Comparison of ENCODE assay signal across 10 cellular contexts in genomic region chr19:44498988-44499387, GRCh38. TPM values are rescaled to one million over a fixed set of nuclear protein-coding genes. Genes with fewer than 3 reads are reported as not detected.
A peak's percentile ranks its signal among the peaks of the same experiment; 100 is the strongest.
DNase-seq lines count a peak whose midpoint lies in the region; ATAC-seq, FAIRE-seq and TF ChIP-seq lines count a peak whose summit lies in the region.
"Had no signal": no experiment of that assay in that cellular context is flagged by ENCODE, and none has a peak within 500 bp of the region (broad histone marks: within the 10 kb centered on the region; RNA-seq: fewer than 3 reads in every experiment).

No MANE protein-coding gene starts in this region.

- no peak for TF ChIP-seq POLR2A in HCT116 (IDR thresholded peaks at IDR 0.05; ENCODE audit: borderline replicate concordance, extremely low read depth, insufficient read depth, insufficient read length)
- no peak for TF ChIP-seq POLR2A in upper lobe of left lung (IDR thresholded peaks at IDR 0.05)

- H3K4me2 ChIP-seq in HCT116 (ENCODE audit: low read length) (peak overlapping the region; percentile 88), astrocyte (ENCODE audit: low read length) (peak overlapping the region; percentile 87)

- peaks cover 0 to 16% of the 10 kb centered on the region in 2 experiments; a peak in 1 of 4 replicates for H3K4me1 ChIP-seq in HCT116 (ENCODE audit: control insufficient read depth in 1 of 2, insufficient read depth in 2 of 2, low read length in 2 of 2)
- H3K4me1 ChIP-seq in astrocyte (ENCODE audit: insufficient read depth, low read length), result peaks cover 8% of the 10 kb centered on the region
- H3K4me1 ChIP-seq in muscle layer of colon (ENCODE audit: insufficient read depth, low read length), result peaks cover 12% of the 10 kb centered on the region
- H3K4me1 ChIP-seq in upper lobe of left lung, result peaks cover 8 to 21% (median 17%) of the 10 kb centered on the region in 4 donors

- CTCF ChIA-PET in AG04450 (lab: Charles Lee) (no interaction called here), HCT116 (lab: Charles Lee) (no interaction called here)

- H3K9me3 ChIP-seq in AG04450 (ENCODE audit: control insufficient read depth, insufficient read depth, low read length) (peaks cover 48% of the 10 kb centered on the region), HCT116 (ENCODE audit: control insufficient read depth in 1 of 2, insufficient read depth in 1 of 2, low read depth in 1 of 2, low read length in 2 of 2) (peaks cover 4 to 23% of the 10 kb centered on the region in 2 experiments; a peak in 3 of 4 replicates), astrocyte (ENCODE audit: insufficient read depth, low read depth, low read length) (peaks cover 9% of the 10 kb centered on the region), muscle layer of colon (ENCODE audit: low read length) (peaks cover 32% of the 10 kb centered on the region), upper lobe of left lung (peaks cover 32 to 53% (median 48%) of the 10 kb centered on the region in 4 donors)

- 94 to 99% methylated on average over 9 of the region's 9 CpGs for WGBS in upper lobe of left lung, 2 donors

- H3K4me1 Mint-ChIP-seq in astrocyte (ENCODE audit: low read depth, unreplicated experiment), result peaks cover 5% of the 10 kb centered on the region

- no peak for TF ChIP-seq EP300 in upper lobe of left lung (IDR thresholded peaks at IDR 0.05)

- POLR2A ChIA-PET in AG04450 (lab: Yijun Ruan, JAX), result no interaction called here
- POLR2A ChIA-PET in HCT116 (lab: Charles Lee), result no interaction called here

- H3K4me3 Mint-ChIP-seq in astrocyte (ENCODE audit: unreplicated experiment), result peak overlapping the region; percentile 97

- no peak for TF ChIP-seq RAD21 in HCT116 (IDR thresholded peaks at IDR 0.05; ENCODE audit: low read depth)

- peak overlapping the region; percentile 96 for H3K4me3 ChIP-seq in AG04450 (ENCODE audit: low read depth, low read length)
- H3K4me3 ChIP-seq in HCT116 (replicated peaks in 1 of 2; ENCODE audit: low read depth in 1 of 2, low read length in 2 of 2), result peak overlapping the region; percentile 89
- H3K4me3 ChIP-seq in astrocyte (ENCODE audit: insufficient read depth, low read depth, low read length), result peak overlapping the region; percentile 82
- H3K4me3 ChIP-seq in muscle layer of colon (ENCODE audit: low read depth in 1 of 2, low read length in 2 of 2), result peak overlapping the region; percentile 89 to 97
- peak overlapping the region in 2 of 4 donors; percentile 71 to 94 for H3K4me3 ChIP-seq in upper lobe of left lung

- DNase-seq in AG04450 (ENCODE audit: low read depth, low spot score) (no peak), HCT116 (ENCODE audit: low read depth, low spot score) (no peak), astrocyte (ENCODE audit: low read depth) (no peak), HuH-7 (ENCODE audit: low spot score) (no peak), upper lobe of left lung (no peak), dermis blood vessel endothelial cell (no peak)
- DNase-seq: activated naive CD4-positive, alpha-beta T cell had no signal

- intact Hi-C loops in HCT116 (cut with micrococcal nuclease), result no loop called here

- H3K79me2 ChIP-seq in HCT116 (ENCODE audit: insufficient read depth, low read length) (peaks cover 53% of the 10 kb centered on the region), astrocyte (ENCODE audit: insufficient read depth, low read length) (peaks cover 63% of the 10 kb centered on the region)

- no peaks in the 10 kb centered on the region for H3K9me2 ChIP-seq in HCT116 (ENCODE audit: insufficient read depth)

- H3K27me3 Mint-ChIP-seq in astrocyte (ENCODE audit: low read depth, unreplicated experiment), result no peaks in the 10 kb centered on the region

- BruUV-seq in HCT116 (replicated peaks; lab: Mats Ljungman, UMichigan), result no TSS peak

- no peak for ATAC-seq in HCT116
- ATAC-seq in upper lobe of left lung (ENCODE audit: low FRiP score in 2 of 2), result no peak
- no peak for ATAC-seq in GM19351 (IDR thresholded peaks at IDR 0.05; ENCODE audit: unreplicated experiment)

- peak overlapping the region; percentile 74; the same call in 1 of the 2 replicates for H3K9ac ChIP-seq in HCT116 (ENCODE audit: low read length)
- H3K9ac ChIP-seq in astrocyte (ENCODE audit: low read length), result no peak overlapping the region
- H3K9ac ChIP-seq in muscle layer of colon (ENCODE audit: low read length), result no peak overlapping the region

- H3K36me3 ChIP-seq in HCT116 (ENCODE audit: control insufficient read depth in 1 of 2, insufficient read depth in 2 of 2, low read length in 2 of 2), result peaks cover 17 to 49% of the 10 kb centered on the region in 2 experiments
- peaks cover 11% of the 10 kb centered on the region for H3K36me3 ChIP-seq in astrocyte (ENCODE audit: insufficient read depth, low read length)
- peaks cover 34% of the 10 kb centered on the region for H3K36me3 ChIP-seq in muscle layer of colon (ENCODE audit: insufficient read depth, low read length)
- peaks cover 8 to 40% (median 38%) of the 10 kb centered on the region in 4 donors for H3K36me3 ChIP-seq in upper lobe of left lung

- no peak overlapping the region for H3K27ac Mint-ChIP-seq in astrocyte (ENCODE audit: unreplicated experiment)

- peaks cover 47% of the 10 kb centered on the region for H3K36me3 Mint-ChIP-seq in astrocyte (ENCODE audit: low read depth, unreplicated experiment)

- no peak for FAIRE-seq in astrocyte (lab: Jason Lieb, UNC)

- H3K27ac ChIP-seq in AG04450 (ENCODE audit: low read depth, low read length), result no peak overlapping the region
- H3K27ac ChIP-seq in HCT116 (ENCODE audit: low read depth, low read length), result no peak overlapping the region
- H3K27ac ChIP-seq in astrocyte (ENCODE audit: low read depth, low read length), result no peak overlapping the region
- H3K27ac ChIP-seq in muscle layer of colon (ENCODE audit: low read depth, low read length), result no peak overlapping the region
- H3K27ac ChIP-seq in upper lobe of left lung, result no peak overlapping the region

- TF ChIP-seq CTCF in AG04450 (IDR thresholded peaks at IDR 0.05; ENCODE audit: low read depth, low read length) (no peak), HCT116 (IDR thresholded peaks at IDR 0.05 in 2 of 3, conservative IDR thresholded peaks at IDR 0.05 in 1 of 3; ENCODE audit: borderline replicate concordance in 1 of 3, insufficient read depth in 1 of 3, low read depth in 2 of 3, low read length in 2 of 3) (no peak), astrocyte (IDR thresholded peaks at IDR 0.05; ENCODE audit: insufficient read depth, low read depth, low read length) (no peak), upper lobe of left lung (IDR thresholded peaks at IDR 0.05) (no peak)

- H4K20me1 ChIP-seq in HCT116 (ENCODE audit: insufficient read depth), result no peaks in the 10 kb centered on the region
- H4K20me1 ChIP-seq in astrocyte (ENCODE audit: insufficient read depth, low read length), result peaks cover 38% of the 10 kb centered on the region

- RAD21 ChIA-PET in HCT116 (lab: Charles Lee; ENCODE audit: low non-redundant PET in 1 of 2, low total read pairs in 2 of 2, uncharacterized antibody in 2 of 2, unreplicated experiment in 2 of 2), result no interaction called here

- H2AFZ ChIP-seq in HCT116 (ENCODE audit: low read depth, low read length, poor library complexity, severe bottlenecking) (no peak overlapping the region), astrocyte (ENCODE audit: low read depth, low read length) (no peak overlapping the region)

- H3K27me3 ChIP-seq in AG04450 (ENCODE audit: control insufficient read depth, insufficient read depth, low read length), result no peaks in the 10 kb centered on the region
- H3K27me3 ChIP-seq in HCT116 (ENCODE audit: insufficient read depth, low read length), result no peaks in the 10 kb centered on the region
- H3K27me3 ChIP-seq in astrocyte (ENCODE audit: insufficient read depth, low read length), result no peaks in the 10 kb centered on the region
- no peaks in the 10 kb centered on the region for H3K27me3 ChIP-seq in muscle layer of colon (ENCODE audit: control insufficient read depth in 1 of 2, insufficient read depth in 2 of 2, low read length in 2 of 2)
- H3K27me3 ChIP-seq in upper lobe of left lung, result no peaks in the 10 kb centered on the region

- H3K9me3 Mint-ChIP-seq in astrocyte (ENCODE audit: unreplicated experiment), result peaks cover 44% of the 10 kb centered on the region

TF ChIP-seq in HCT116, 20 proteins besides CTCF, POLR2A, EP300 and RAD21 (continues in another document):
- TF ChIP-seq ATF3 (IDR thresholded peaks at IDR 0.05) (no peak), FOSL1 (IDR thresholded peaks at IDR 0.05; ENCODE audit: low read depth) (no peak), MAX (IDR thresholded peaks at IDR 0.05) (no peak), CBX3 (IDR thresholded peaks at IDR 0.05; ENCODE audit: low read depth) (no peak), SP1 (IDR thresholded peaks at IDR 0.05; ENCODE audit: low read depth) (no peak), POLR2AphosphoS5 (IDR thresholded peaks at IDR 0.05; ENCODE audit: low read depth, low read length) (no peak)

RNA-seq across cellular contexts. Expression of gene ZNF180, which starts 1.3 kb away (rescaled TPM):
- 2.1 and 2.2 TPM in 2 replicates for polyA plus RNA-seq in AG04450 (2011; rRNA removed)
- 1.7 TPM in 2 replicates for polyA minus RNA-seq in AG04450 (2011; rRNA and poly(A)+ RNA removed)
- total RNA-seq in HCT116 (2021; ENCODE audit: unreplicated experiment), result 7.3 TPM
- 3.0 and 4.4 TPM in 2 replicates for polyA plus RNA-seq in HCT116 (2012)
- 3.2 and 5.3 TPM in 2 replicates for total RNA-seq in astrocyte
- 10 to 100 TPM in 3 of 6 donors, 1 to 10 TPM in 3; 6.3 to 14.3 (median 10.0) TPM for total RNA-seq in upper lobe of left lung
- total RNA-seq in dermis blood vessel endothelial cell, result 15.4 and 18.0 TPM in 2 replicates

RNA-seq across cellular contexts. Expression of gene CEACAM20, which starts 30.5 kb away (rescaled TPM):
- not detected in 2 replicates for polyA plus RNA-seq in AG04450 (2011; rRNA removed)
- 0.09 TPM in 1 of 2 replicates, not detected in the other for polyA minus RNA-seq in AG04450 (2011; rRNA and poly(A)+ RNA removed)
- total RNA-seq in HCT116 (2021; ENCODE audit: unreplicated experiment) (not detected), astrocyte (not detected in 2 replicates), upper lobe of left lung (not detected), dermis blood vessel endothelial cell (0.05 TPM in 1 of 2 replicates, not detected in the other)
- 0.05 TPM in 1 of 2 replicates, not detected in the other for polyA plus RNA-seq in HCT116 (2012)
- total RNA-seq: HT1080 had no signal

RNA-seq across cellular contexts. Expression of gene ZNF229, which starts 50.7 kb away (rescaled TPM):
- 12.8 TPM in 2 replicates for polyA plus RNA-seq in AG04450 (2011; rRNA removed)
- polyA minus RNA-seq in AG04450 (2011; rRNA and poly(A)+ RNA removed), result 13.2 and 16.4 TPM in 2 replicates
- total RNA-seq in HCT116 (2021; ENCODE audit: unreplicated experiment) (not detected), astrocyte (9.5 and 9.8 TPM in 2 replicates), upper lobe of left lung (1 to 10 TPM; 1.4 to 2.2 (median 1.8) TPM), dermis blood vessel endothelial cell (5.9 and 14.6 TPM in 2 replicates)
- polyA plus RNA-seq in HCT116 (2012), result not detected in 2 replicates
